In the genomic region with DNA sequence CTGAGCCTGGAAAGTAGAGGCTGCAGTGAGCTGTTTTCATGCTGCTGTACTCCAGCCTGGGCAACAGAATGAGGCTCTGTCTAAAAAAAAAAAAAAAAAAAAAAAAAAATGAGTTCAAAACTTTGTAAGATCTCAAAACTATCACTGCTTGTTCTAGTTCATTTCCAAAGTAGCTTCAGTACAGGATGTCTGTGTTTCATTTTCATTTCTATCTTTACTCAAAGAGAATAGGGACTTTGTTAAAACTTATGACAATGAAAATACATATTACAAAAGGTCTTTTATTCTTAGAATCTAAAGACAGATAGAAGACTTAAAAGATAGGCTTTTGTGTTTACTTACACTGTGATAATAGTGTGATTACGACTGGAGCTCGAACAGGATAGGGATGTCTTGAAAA, we compare ENCODE assay signal across 23 cellular contexts.
"Had no signal": no experiment of that assay in that cellular context is flagged by ENCODE, and none has a peak within 500 bp of the region (broad histone marks: within the 10 kb centered on the region; RNA-seq: fewer than 3 reads in every experiment).

No MANE protein-coding gene starts in this region.

- H3K4me1 ChIP-seq: colonic mucosa, gastroesophageal sphincter, heart right ventricle, left lung, lower lobe of right lung had no signal

- DNase-seq: colonic mucosa; cortex of kidney; effector CD8-positive, alpha-beta T cell; effector memory CD8-positive, alpha-beta T cell; endodermal cell; erythroblast; esophagus squamous epithelium; foreskin fibroblast; head of caudate nucleus; heart right ventricle; hippocampal formation; left cardiac atrium; left lung; left ventricle myocardium superior; lower lobe of right lung; mesenchymal stem cell; mucosa of descending colon; naive B cell had no signal

- H3K4me1 Mint-ChIP-seq: mesothelial cell of epicardium, naive B cell had no signal

- H3K27ac Mint-ChIP-seq: dendritic cell treated with granulocyte-macrophage colony-stimulating factor and Interleukin-4, amounts not matched to agents 40 ng/mL and 50 ng/mL, for 4 days; effector memory CD8-positive, alpha-beta T cell; endodermal cell; mesothelial cell of epicardium; naive B cell had no signal

- H3K36me3 Mint-ChIP-seq: mesothelial cell of epicardium, naive B cell had no signal

- H3K9me3 ChIP-seq: colonic mucosa, esophagus squamous epithelium, gastroesophageal sphincter, heart right ventricle, left lung, lower lobe of right lung, mucosa of descending colon had no signal

- ATAC-seq: effector memory CD8-positive, alpha-beta T cell; esophagus mucosa; gastroesophageal sphincter; heart right ventricle; left cardiac atrium; left lung; left ventricle myocardium superior; lower lobe of right lung; mucosa of descending colon had no signal

- H3K27me3 Mint-ChIP-seq: dendritic cell treated with granulocyte-macrophage colony-stimulating factor and Interleukin-4, amounts not matched to agents 40 ng/mL and 50 ng/mL, for 4 days; effector memory CD8-positive, alpha-beta T cell; naive B cell had no signal

- H3K9me3 Mint-ChIP-seq: dendritic cell treated with granulocyte-macrophage colony-stimulating factor and Interleukin-4, amounts not matched to agents 40 ng/mL and 50 ng/mL, for 4 days; endodermal cell; mesothelial cell of epicardium had no signal

- H3K4me3 Mint-ChIP-seq: dendritic cell treated with granulocyte-macrophage colony-stimulating factor and Interleukin-4, amounts not matched to agents 40 ng/mL and 50 ng/mL, for 4 days; effector memory CD8-positive, alpha-beta T cell; endodermal cell; mesothelial cell of epicardium; naive B cell had no signal

- H3K4me3 ChIP-seq: colonic mucosa, esophagus squamous epithelium, gastroesophageal sphincter, heart right ventricle, left lung, lower lobe of right lung, mucosa of descending colon had no signal

- H3K36me3 ChIP-seq: colonic mucosa, esophagus squamous epithelium, gastroesophageal sphincter, heart right ventricle, left lung, lower lobe of right lung had no signal

- H3K27ac ChIP-seq: colonic mucosa, epithelial cell of prostate, esophagus squamous epithelium, gastroesophageal sphincter, heart right ventricle, left lung, lower lobe of right lung had no signal

- H3K27me3 ChIP-seq: colonic mucosa, esophagus squamous epithelium, gastroesophageal sphincter, heart right ventricle, left lung had no signal
